ENCODE assay signal across 13 cellular contexts in the genomic region with DNA sequence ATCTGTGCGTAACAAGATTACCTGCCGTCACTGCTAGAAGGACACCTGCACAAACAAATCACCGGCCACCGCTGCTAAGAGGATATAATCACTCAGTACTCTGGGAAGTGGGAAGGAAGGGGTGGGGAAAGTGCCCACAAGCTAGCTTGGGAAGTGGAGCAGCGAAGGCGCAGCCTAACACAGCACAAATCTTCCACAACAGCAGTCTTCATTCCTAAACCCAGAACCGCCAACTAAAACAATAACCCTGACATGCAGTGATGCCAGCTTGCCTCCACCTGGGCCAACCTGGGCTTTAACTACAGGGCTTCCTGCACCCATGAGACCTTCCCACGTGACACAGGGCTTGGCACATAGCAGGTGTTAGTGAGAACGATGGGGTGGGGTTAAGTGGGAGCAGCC. TPM values are rescaled to one million over a fixed set of nuclear protein-coding genes. Genes with fewer than 3 reads are reported as not detected.
DNase-seq lines count a peak whose midpoint lies in the region; TF ChIP-seq lines count a peak whose summit lies in the region.
"Had no signal": no experiment of that assay in that cellular context is flagged by ENCODE, and none has a peak within 500 bp of the region (broad histone marks: within the 10 kb centered on the region; RNA-seq: fewer than 3 reads in every experiment).

No MANE protein-coding gene starts in this region.

- CTCF ChIA-PET in OCI-LY7 (lab: Charles Lee; ENCODE audit: unreplicated experiment): no interaction called here

- H4K20me1 ChIP-seq in BLaER1 treated with 17β-estradiol and CSF1 and Interleukin-3, amounts not matched to agents 10 nM and 100 nM: peaks cover 73 to 97% (median 84%) of the 10 kb centered on the region in 11 experiments
- peaks cover 40% of the 10 kb centered on the region for H4K20me1 ChIP-seq in OCI-LY7 (ENCODE audit: insufficient read depth, low read length)

- peak overlapping the region; percentile 28 to 99 (median 90); a peak in 21 of 22 replicates for H3K4me2 ChIP-seq in BLaER1 treated with 17β-estradiol and CSF1 and Interleukin-3, amounts not matched to agents 10 nM and 100 nM
- H3K4me2 ChIP-seq in OCI-LY7 (ENCODE audit: low read length): peak overlapping the region; percentile 72

- BruUV-seq in OCI-LY7 (replicated peaks; lab: Mats Ljungman, UMichigan): no TSS peak

- no peak overlapping the region for H3K9ac ChIP-seq in BLaER1 treated with 17β-estradiol and CSF1 and Interleukin-3, amounts not matched to agents 10 nM and 100 nM
- no peak overlapping the region for H3K9ac ChIP-seq in mucosa of rectum (ENCODE audit: low read depth in 1 of 2, low read length in 2 of 2)

- POLR2A ChIA-PET in OCI-LY7 (lab: Charles Lee): interaction anchor here (0.6 kb wide), 1 partner anchor 34 kb away, joined by 5 read pairs; no protein-coding TSS in a partner anchor

- peaks cover 3 to 80% (median 41%) of the 10 kb centered on the region in 11 experiments; a peak in 19 of 22 replicates for H3K36me3 ChIP-seq in BLaER1 treated with 17β-estradiol and CSF1 and Interleukin-3, amounts not matched to agents 10 nM and 100 nM
- H3K36me3 ChIP-seq in OCI-LY7 (ENCODE audit: insufficient read depth, low read length) (peaks cover 16% of the 10 kb centered on the region; the same call in 1 of the 2 replicates), mucosa of rectum (ENCODE audit: control insufficient read depth in 2 of 2, insufficient read depth in 2 of 2, low read length in 2 of 2) (peaks cover 2 to 6% of the 10 kb centered on the region in 2 donors), MG63 (peaks cover 4% of the 10 kb centered on the region), breast epithelium (no peaks in the 10 kb centered on the region)
- H3K36me3 ChIP-seq: right lobe of liver had no signal

- no peak overlapping the region for H2AFZ ChIP-seq in OCI-LY7 (ENCODE audit: low read length)

- H3K27ac ChIP-seq in BLaER1 treated with 17β-estradiol and CSF1 and Interleukin-3, amounts not matched to agents 10 nM and 100 nM: no peak overlapping the region
- H3K27ac ChIP-seq in OCI-LY7 (ENCODE audit: low read depth, low read length, poor library complexity, severe bottlenecking) (no peak overlapping the region), mucosa of rectum (ENCODE audit: low read depth in 2 of 2, low read length in 2 of 2) (peak overlapping the region; percentile 26 to 30), breast epithelium (no peak overlapping the region)
- H3K27ac ChIP-seq: right lobe of liver had no signal

- peaks cover 56 to 83% (median 68%) of the 10 kb centered on the region in 10 experiments for H3K4me1 ChIP-seq in BLaER1 treated with 17β-estradiol and CSF1 and Interleukin-3, amounts not matched to agents 10 nM and 100 nM
- H3K4me1 ChIP-seq in OCI-LY7 (ENCODE audit: insufficient read depth, low read length, poor library complexity, severe bottlenecking): peaks cover 60% of the 10 kb centered on the region
- peaks cover 36 to 42% of the 10 kb centered on the region in 2 donors for H3K4me1 ChIP-seq in mucosa of rectum (ENCODE audit: control insufficient read depth in 2 of 2, insufficient read depth in 2 of 2, low read length in 2 of 2)
- peaks cover 0 to 18% of the 10 kb centered on the region in 2 donors for H3K4me1 ChIP-seq in breast epithelium

- no peaks in the 10 kb centered on the region for H3K9me2 ChIP-seq in OCI-LY7 (ENCODE audit: insufficient read depth, low read length)

- DNase-seq in DMS53 (lab: John Stamatoyannopoulos, UW): peak; percentile 84
- DNase-seq in OCI-LY7 (ENCODE audit: low spot score): peak; percentile 38
- DNase-seq in MG63: no peak
- DNase-seq in NK-92 (lab: John Stamatoyannopoulos, UW; ENCODE audit: unreplicated experiment): no peak
- no peak for DNase-seq in breast epithelium (ENCODE audit: low spot score in 2 of 2)
- DNase-seq: central memory CD4-positive, alpha-beta T cell; kidney glomerular epithelial cell; NCI-H1930; right lobe of liver had no signal

- H3K27me3 ChIP-seq in BLaER1 treated with 17β-estradiol and CSF1 and Interleukin-3, amounts not matched to agents 10 nM and 100 nM: no peaks in the 10 kb centered on the region
- H3K27me3 ChIP-seq in mucosa of rectum (ENCODE audit: control insufficient read depth in 2 of 2, insufficient read depth in 2 of 2, low read length in 2 of 2) (no peaks in the 10 kb centered on the region), MG63 (no peaks in the 10 kb centered on the region), breast epithelium (no peaks in the 10 kb centered on the region)
- H3K27me3 ChIP-seq: right lobe of liver had no signal

- intact Hi-C loops in OCI-LY7 (cut with micrococcal nuclease; ENCODE audit: unreplicated experiment): loop anchor here (5.0 kb wide), 1 partner anchor 315 kb away; the partner anchor contains the start of genes HIRA and MRPL40
- intact Hi-C loops in breast epithelium (cut with DNase I; ENCODE audit: low total_unique reads): no loop called here

- no peaks in the 10 kb centered on the region for H3K9me3 ChIP-seq in BLaER1 treated with 17β-estradiol and CSF1 and Interleukin-3, amounts not matched to agents 10 nM and 100 nM (replicated peaks in 1 of 11)
- no peaks in the 10 kb centered on the region for H3K9me3 ChIP-seq in OCI-LY7 (ENCODE audit: low read length)
- H3K9me3 ChIP-seq in mucosa of rectum (ENCODE audit: control insufficient read depth in 2 of 2, low read length in 2 of 2): no peaks in the 10 kb centered on the region
- no peaks in the 10 kb centered on the region for H3K9me3 ChIP-seq in MG63
- H3K9me3 ChIP-seq in breast epithelium: no peaks in the 10 kb centered on the region
- H3K9me3 ChIP-seq: right lobe of liver had no signal

- TF ChIP-seq POLR2A in breast epithelium (IDR thresholded peaks at IDR 0.05): no peak

- H3K79me2 ChIP-seq in OCI-LY7 (ENCODE audit: insufficient read depth, low read depth, low read length): peaks cover 91% of the 10 kb centered on the region

- H3K4me3 ChIP-seq in BLaER1 treated with 17β-estradiol and CSF1 and Interleukin-3, amounts not matched to agents 10 nM and 100 nM: no peak overlapping the region
- H3K4me3 ChIP-seq in OCI-LY7 (ENCODE audit: low read depth, low read length, poor library complexity, severe bottlenecking) (no peak overlapping the region), mucosa of rectum (ENCODE audit: low read length in 2 of 2) (peak overlapping the region in 1 of 2 donors; percentile 33), MG63 (no peak overlapping the region), breast epithelium (peak overlapping the region in 1 of 3 donors; percentile 33)
- H3K4me3 ChIP-seq: right lobe of liver had no signal

- TF ChIP-seq CTCF in OCI-LY7 (conservative IDR thresholded peaks at IDR 0.05; ENCODE audit: low read length) (no peak), breast epithelium (IDR thresholded peaks at IDR 0.05) (no peak)

RNA-seq across cellular contexts. Expression of gene DGCR2, which starts 5.1 kb away (rescaled TPM):
- total RNA-seq in OCI-LY7 (2014; rRNA removed; shearing (Covaris generic)): 26.6 and 29.7 TPM in 2 replicates
- 26.9 and 27.6 TPM in 2 replicates for total RNA-seq in OCI-LY7 (2022)
- total RNA-seq in MG63 (2014; rRNA removed; shearing (Covaris generic); ENCODE audit: low replicate concordance): 17.8 and 26.5 TPM in 2 replicates
- total RNA-seq in breast epithelium: 10 to 100 TPM; 36.8 to 58.4 (median 42.9) TPM

RNA-seq across cellular contexts. Expression of gene TSSK2, which starts 14.0 kb away (rescaled TPM):
- not detected in 2 replicates for total RNA-seq in OCI-LY7 (2014; rRNA removed; shearing (Covaris generic))
- total RNA-seq in OCI-LY7 (2022) (not detected in 2 replicates), breast epithelium (not detected)
- not detected in 2 replicates for total RNA-seq in MG63 (2014; rRNA removed; shearing (Covaris generic); ENCODE audit: low replicate concordance)
- total RNA-seq: endothelial cell of umbilical vein, right lobe of liver, RPMI7951 had no signal

RNA-seq across cellular contexts. Expression of gene ESS2, which starts 27.3 kb away (rescaled TPM):
- 8.0 and 13.4 TPM in 2 replicates for total RNA-seq in OCI-LY7 (2014; rRNA removed; shearing (Covaris generic))
- total RNA-seq in OCI-LY7 (2022) (14.1 and 15.7 TPM in 2 replicates), breast epithelium (10 to 100 TPM; 12.2 to 17.7 (median 13.8) TPM)
- total RNA-seq in MG63 (2014; rRNA removed; shearing (Covaris generic); ENCODE audit: low replicate concordance): 19.0 and 19.5 TPM in 2 replicates

RNA-seq across cellular contexts. Expression of gene GSC2, which starts 33.0 kb away (rescaled TPM):
- not detected in 2 replicates for total RNA-seq in OCI-LY7 (2014; rRNA removed; shearing (Covaris generic))
- total RNA-seq in OCI-LY7 (2022): not detected in 2 replicates
- total RNA-seq in MG63 (2014; rRNA removed; shearing (Covaris generic); ENCODE audit: low replicate concordance): not detected in 2 replicates
- total RNA-seq in breast epithelium: not detected
- total RNA-seq: endothelial cell of umbilical vein, right lobe of liver, RPMI7951 had no signal

Comparison
In these comparisons a context has a peak if more than half of its experiments do, and no peak if none do; other contexts are left out.
1. H3K27ac ChIP-seq: peak in mucosa of rectum (2 of 2); none in BLaER1 treated with 17β-estradiol and CSF1 and Interleukin-3, amounts not matched to agents 10 nM and 100 nM (0 of 11), OCI-LY7 (single experiment) and breast epithelium (0 of 2).
2. DNase-seq: peak in DMS53 (single experiment) and OCI-LY7 (single experiment); none in MG63 (single experiment), NK-92 (single experiment) and breast epithelium (0 of 2).